In the genomic region with DNA sequence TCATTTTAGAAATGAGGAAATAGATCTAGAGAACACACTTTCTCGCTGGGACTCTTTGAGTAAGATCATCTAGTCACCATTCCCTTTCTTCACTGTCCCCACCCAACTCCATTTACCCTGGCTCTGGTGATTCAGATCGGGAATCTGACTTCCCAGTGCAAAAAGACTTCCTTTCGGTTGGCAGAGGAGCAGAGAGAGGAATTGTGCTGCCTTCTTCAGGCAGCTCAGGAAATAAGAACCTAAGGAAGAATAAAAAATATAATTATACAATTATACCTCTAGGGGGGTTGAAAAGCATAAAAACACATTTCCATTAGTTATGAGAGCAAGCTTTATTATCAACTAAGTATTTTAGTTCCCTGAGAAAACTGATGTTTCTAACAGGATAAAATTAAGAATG, we compare ENCODE assay signal across 15 cellular contexts. TPM values are rescaled to one million over a fixed set of nuclear protein-coding genes. Genes with fewer than 3 reads are reported as not detected.
DNase-seq lines count a peak whose midpoint lies in the region; ATAC-seq and TF ChIP-seq lines count a peak whose summit lies in the region.
"Had no signal": no experiment of that assay in that cellular context is flagged by ENCODE, and none has a peak within 500 bp of the region (broad histone marks: within the 10 kb centered on the region; RNA-seq: fewer than 3 reads in every experiment).

No MANE protein-coding gene starts in this region.

- POLR2A ChIA-PET in AG04449 (lab: Yijun Ruan, JAX) = interaction anchor here (0.9 to 1.1 kb wide), 2 partner anchors 11 to 257 kb away, joined by 3 to 5 read pairs; partner anchors contain the start of genes STRADB and TRAK2

- TF ChIP-seq CTCF in AG04449 (IDR thresholded peaks at IDR 0.05; ENCODE audit: insufficient read depth, low read length, missing control alignments) (peak; percentile 20), omental fat pad (IDR thresholded peaks at IDR 0.05) (no peak)

- ATAC-seq in SK-N-SH treated with all-trans-retinoic acid at 6 μM for 48 hours (peak; percentile 89), omental fat pad (ENCODE audit: low FRiP score) (no peak), GM18511 (IDR thresholded peaks at IDR 0.05; ENCODE audit: unreplicated experiment) (no peak)

- peaks cover 4% of the 10 kb centered on the region for H3K36me3 ChIP-seq in H7 (replicated peaks; ENCODE audit: control insufficient read depth, insufficient read depth, low read length)

- CTCF ChIA-PET in AG04449 (lab: Yijun Ruan, JAX) = interaction anchor here (1.0 to 1.7 kb wide), 7 partner anchors 9 to 471 kb away, joined by 3 to 7 read pairs (median 6); partner anchors contain the start of gene MPP4

- H3K27me3 ChIP-seq in H7 (ENCODE audit: control insufficient read depth, insufficient read depth, low read length) = no peaks in the 10 kb centered on the region
- H3K27me3 ChIP-seq: esophagus squamous epithelium had no signal

- DNase-seq in AG04449 (ENCODE audit: low read depth, low spot score) = no peak
- peak; percentile 30 for DNase-seq in GM04503 (ENCODE audit: low read depth)
- DNase-seq in fibroblast of the conjunctiva (ENCODE audit: low read depth) = peak; percentile 26
- DNase-seq in stimulated activated CD4-positive, alpha-beta T cell treated with anti-CD3 and anti-CD28 coated beads, Interleukin-15, amount 100 ng/mL, for 24 hours = no peak
- DNase-seq in omental fat pad (ENCODE audit: low spot score) = no peak
- no peak for DNase-seq in H7
- DNase-seq: activated T-cell treated with anti-CD3 and anti-CD28 coated beads for 4 hours, COR-L47, esophagus squamous epithelium, naive B cell, SHP77 had no signal

- H3K4me3 ChIP-seq in AG04449 (ENCODE audit: low read depth, low read length) (no peak overlapping the region), H7 (ENCODE audit: insufficient read depth, low read depth, low read length) (no peak overlapping the region)
- H3K4me3 ChIP-seq: esophagus squamous epithelium had no signal

TF ChIP-seq in SK-N-SH treated with all-trans-retinoic acid at 6 μM for 48 hours, 23 proteins besides CTCF, POLR2A, EP300 and RAD21:
- TF ChIP-seq ZFP3 (CRISPR knock-in tag; IDR thresholded peaks at IDR 0.05) (no peak), ZC3H10 (CRISPR knock-in tag; IDR thresholded peaks at IDR 0.05) (no peak), POU6F1 (CRISPR knock-in tag; IDR thresholded peaks at IDR 0.05; ENCODE audit: borderline replicate concordance, low read depth) (no peak), OSR1 (CRISPR knock-in tag; IDR thresholded peaks at IDR 0.05) (no peak)

RNA-seq across cellular contexts. Expression of gene MPP4, which starts 9.3 kb away (rescaled TPM):
- 1 to 10 TPM in 2 of 4 donors, under 1 TPM in 1, not detected in 1; 0.95 to 1.1 (median 1.0) TPM for total RNA-seq in omental fat pad
- total RNA-seq in H7 (2014; rRNA removed; shearing (Covaris generic)) = not detected in 2 replicates
- total RNA-seq: cardiac septum, kidney epithelial cell had no signal

Comparison
In these comparisons a context has a peak if more than half of its experiments do, and no peak if none do; other contexts are left out.
1. DNase-seq: peak in GM04503 (single experiment) and fibroblast of the conjunctiva (single experiment); none in AG04449 (single experiment), stimulated activated CD4-positive, alpha-beta T cell treated with anti-CD3 and anti-CD28 coated beads, Interleukin-15, amount 100 ng/mL, for 24 hours (single experiment), omental fat pad (single experiment) and H7 (single experiment).